15 cellular contexts compared by ENCODE assay signal in the genomic region with DNA sequence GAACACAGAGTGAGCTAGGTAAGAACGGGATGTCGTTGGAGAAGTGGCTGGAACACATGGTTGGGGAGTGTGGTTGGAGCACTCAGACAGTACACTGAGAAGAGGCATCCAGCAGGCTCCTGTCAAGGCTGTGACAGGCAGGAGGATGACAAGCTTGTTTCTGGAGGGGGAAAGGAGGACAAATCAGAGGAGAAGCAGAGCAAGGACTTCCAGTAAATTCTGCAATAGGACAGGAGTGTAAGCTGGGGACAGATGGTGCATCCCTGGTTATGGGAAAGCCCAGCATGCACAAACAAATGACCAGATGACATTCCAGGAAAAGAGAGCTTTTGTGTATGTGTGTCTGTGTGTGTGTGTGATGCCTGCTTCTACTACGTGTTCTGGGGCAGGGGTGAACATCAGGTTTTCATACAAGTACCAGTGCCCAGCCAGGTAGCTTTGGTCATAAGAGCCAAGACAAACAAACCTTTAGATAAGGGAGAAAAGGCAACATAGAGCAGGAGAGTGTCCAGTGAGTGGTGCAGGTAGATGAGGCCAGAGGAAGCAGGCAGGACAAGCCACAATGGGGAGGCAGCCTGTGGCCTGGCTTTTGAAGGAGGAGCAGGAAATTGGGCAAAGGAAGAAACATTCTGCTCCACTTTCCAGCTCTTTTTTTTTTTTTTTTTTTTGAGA. TPM values are rescaled to one million over a fixed set of nuclear protein-coding genes. Genes with fewer than 3 reads are reported as not detected.
DNase-seq lines count a peak whose midpoint lies in the region; ATAC-seq and TF ChIP-seq lines count a peak whose summit lies in the region.
"Had no signal": no experiment of that assay in that cellular context is flagged by ENCODE, and none has a peak within 500 bp of the region (broad histone marks: within the 10 kb centered on the region; RNA-seq: fewer than 3 reads in every experiment).

No MANE protein-coding gene starts in this region.

- H3K9me3 Mint-ChIP-seq in activated CD8-positive, alpha-beta memory T cell treated with anti-CD3 and anti-CD28 coated beads, Interleukin-2, amount 10 ng/mL, durations not matched to agents 7 days and 5 days (ENCODE audit: low read depth) = peaks cover 2% of the 10 kb centered on the region

- no peaks in the 10 kb centered on the region for H3K9me2 ChIP-seq in MM.1S (replicated peaks; ENCODE audit: insufficient read depth, low read length)

- peaks cover 21% of the 10 kb centered on the region for H3K79me1 ChIP-seq in trophoblast cell (ENCODE audit: low read length)

- no peaks in the 10 kb centered on the region for H3K36me3 Mint-ChIP-seq in activated CD8-positive, alpha-beta memory T cell treated with anti-CD3 and anti-CD28 coated beads, Interleukin-2, amount 10 ng/mL, durations not matched to agents 7 days and 5 days
- H3K36me3 Mint-ChIP-seq: IgD-negative memory B cell had no signal

- H4K8ac ChIP-seq in trophoblast cell (ENCODE audit: low read depth, low read length) = peak overlapping the region; percentile 36

- H3K9me3 ChIP-seq in trophoblast cell (ENCODE audit: insufficient read depth, low read depth, low read length) (peaks cover 3% of the 10 kb centered on the region), MM.1S (replicated peaks; ENCODE audit: insufficient read depth, low read length) (no peaks in the 10 kb centered on the region)

- no peaks in the 10 kb centered on the region for H3K4me1 Mint-ChIP-seq in activated CD8-positive, alpha-beta memory T cell treated with anti-CD3 and anti-CD28 coated beads, Interleukin-2, amount 10 ng/mL, durations not matched to agents 7 days and 5 days
- H3K4me1 Mint-ChIP-seq: CD8-positive, alpha-beta memory T cell had no signal

- H3K79me2 ChIP-seq in trophoblast cell (ENCODE audit: control insufficient read depth, insufficient read depth, low read length, poor library complexity) (no peaks in the 10 kb centered on the region), MM.1S (ENCODE audit: low read length) (no peaks in the 10 kb centered on the region)

- peak overlapping the region; percentile 27 for H3K14ac ChIP-seq in trophoblast cell (ENCODE audit: low read length)

- no peak overlapping the region for H4K12ac ChIP-seq in trophoblast cell (ENCODE audit: low read depth, low read length)

- H2BK120ac ChIP-seq in trophoblast cell (ENCODE audit: insufficient read depth, low read length, poor library complexity) = peak overlapping the region; percentile 57

- H3K36me3 ChIP-seq in trophoblast cell (ENCODE audit: control insufficient read depth in 1 of 2, insufficient read depth in 2 of 2, low read length in 2 of 2) (no peaks in the 10 kb centered on the region), MM.1S (replicated peaks; ENCODE audit: insufficient read depth, low read length) (no peaks in the 10 kb centered on the region)
- H3K36me3 ChIP-seq: BLaER1 had no signal

- H3F3A ChIP-seq in MM.1S (ENCODE audit: insufficient read depth, low read length) = no peaks in the 10 kb centered on the region

- ATAC-seq in activated CD8-positive, alpha-beta memory T cell treated with anti-CD3 and anti-CD28 coated beads, Interleukin-2, amount 10 ng/mL, durations not matched to agents 7 days and 5 days = no peak

- H3K4me3 ChIP-seq in LNCaP clone FGC (ENCODE audit: low read depth, low read length) (no peak overlapping the region), trophoblast cell (ENCODE audit: low read depth, low read length) (no peak overlapping the region), MM.1S (ENCODE audit: low read length) (no peak overlapping the region)
- H3K4me3 ChIP-seq: BLaER1 had no signal

- no peak overlapping the region for H3K4me3 Mint-ChIP-seq in activated CD8-positive, alpha-beta memory T cell treated with anti-CD3 and anti-CD28 coated beads, Interleukin-2, amount 10 ng/mL, durations not matched to agents 7 days and 5 days
- H3K4me3 Mint-ChIP-seq: CD8-positive, alpha-beta memory T cell; IgD-negative memory B cell had no signal

- in situ Hi-C loops in G401 (cut with HindIII; ENCODE audit: low sequenced_read_pairs) = no loop called here

- peak overlapping the region; percentile 79 for H4K91ac ChIP-seq in trophoblast cell (ENCODE audit: low read depth, low read length)

- no peak overlapping the region for H3K9ac ChIP-seq in trophoblast cell (ENCODE audit: low read length)
- H3K9ac ChIP-seq in MM.1S (ENCODE audit: low read length) = no peak overlapping the region
- H3K9ac ChIP-seq: BLaER1 had no signal

- DNase-seq in G401 (ENCODE audit: low spot score) = peak; percentile 92
- peak; percentile 66 for DNase-seq in LNCaP clone FGC (ENCODE audit: low read depth)
- DNase-seq in cerebellar nuclear complex (lab: John Stamatoyannopoulos, UW) = peak; percentile 24 to 55
- DNase-seq in trophoblast cell = no peak
- no peak for DNase-seq in MM.1S
- DNase-seq in activated CD4-positive, alpha-beta T cell treated with anti-CD3 and anti-CD28 coated beads, Interleukin-2, amount 50 U/mL, for 48 hours = no peak
- no peak for DNase-seq in activated CD8-positive, alpha-beta memory T cell treated with anti-CD3 and anti-CD28 coated beads, Interleukin-2, amount 10 ng/mL, durations not matched to agents 7 days and 5 days
- DNase-seq: CD8-positive, alpha-beta memory T cell; HCEC 1CT; NCI-H1436; SIG-M5 had no signal

- no peak for TF ChIP-seq CTCF in LNCaP clone FGC (IDR thresholded peaks at IDR 0.05; ENCODE audit: control insufficient read depth, extremely low read depth, insufficient read depth)
- TF ChIP-seq CTCF in MM.1S (IDR thresholded peaks at IDR 0.05; ENCODE audit: low read length) = no peak

- H3K4me1 ChIP-seq in trophoblast cell (ENCODE audit: control insufficient read depth in 1 of 2, insufficient read depth in 2 of 2, low read length in 2 of 2) (peaks cover 18 to 29% of the 10 kb centered on the region in 2 experiments), MM.1S (ENCODE audit: low read length) (no peaks in the 10 kb centered on the region)

- H2AK5ac ChIP-seq in trophoblast cell (ENCODE audit: low read length) = peak overlapping the region; percentile 58

- no peaks in the 10 kb centered on the region for H3K27me3 Mint-ChIP-seq in activated CD8-positive, alpha-beta memory T cell treated with anti-CD3 and anti-CD28 coated beads, Interleukin-2, amount 10 ng/mL, durations not matched to agents 7 days and 5 days

- H4K20me1 ChIP-seq in MM.1S (ENCODE audit: insufficient read depth, low read length) = no peaks in the 10 kb centered on the region
- H4K20me1 ChIP-seq: BLaER1 had no signal

- H3K27ac Mint-ChIP-seq in activated CD8-positive, alpha-beta memory T cell treated with anti-CD3 and anti-CD28 coated beads, Interleukin-2, amount 10 ng/mL, durations not matched to agents 7 days and 5 days = no peak overlapping the region
- H3K27ac Mint-ChIP-seq: IgD-negative memory B cell had no signal

- H2BK5ac ChIP-seq in trophoblast cell (ENCODE audit: low read depth, low read length, poor library complexity) = peak overlapping the region; percentile 91

- H3K4me2 ChIP-seq in trophoblast cell (ENCODE audit: low read length) (no peak overlapping the region), MM.1S (ENCODE audit: low read depth, low read length) (no peak overlapping the region)
- H3K4me2 ChIP-seq: BLaER1 had no signal

- CTCF ChIA-PET in activated CD8-positive, alpha-beta memory T cell treated with anti-CD3 and anti-CD28 coated beads, Interleukin-2, amount 10 ng/mL, durations not matched to agents 7 days and 5 days (lab: Charles Lee) = no interaction called here

- WGBS in trophoblast cell (ENCODE audit: extremely low coverage, insufficient coverage, insufficient read length) = no CpG with 5 or more reads among the region's 3 CpGs

- H2AFZ ChIP-seq in trophoblast cell (ENCODE audit: insufficient read depth, low read length, poor library complexity) = no peak overlapping the region
- no peak overlapping the region for H2AFZ ChIP-seq in MM.1S (ENCODE audit: low read length)

- H3K23ac ChIP-seq in trophoblast cell (ENCODE audit: low read length) = no peak overlapping the region

- H3K4ac ChIP-seq in trophoblast cell (ENCODE audit: low read depth, low read length) = no peak overlapping the region

- no peak overlapping the region for H3K18ac ChIP-seq in trophoblast cell (ENCODE audit: low read length)

- H3K27ac ChIP-seq in trophoblast cell (ENCODE audit: low read depth, low read length) (peak overlapping the region; percentile 75), MM.1S (ENCODE audit: low read length) (no peak overlapping the region)
- H3K27ac ChIP-seq: BLaER1 had no signal

- H2BK12ac ChIP-seq in trophoblast cell (ENCODE audit: low read length) = peak overlapping the region; percentile 81

- H3K27me3 ChIP-seq in trophoblast cell (ENCODE audit: insufficient read depth, low read length) (no peaks in the 10 kb centered on the region), MM.1S (replicated peaks; ENCODE audit: insufficient read depth, low read length) (no peaks in the 10 kb centered on the region)
- H3K27me3 ChIP-seq: BLaER1 had no signal

RNA-seq across cellular contexts. Expression of a gene that starts 32.1 kb away (rescaled TPM):
- not detected in 2 replicates for total RNA-seq in G401 (2014; rRNA removed; shearing (Covaris generic))
- polyA plus RNA-seq in trophoblast cell (2013) = 3.1 and 3.3 TPM in 2 replicates
- total RNA-seq in activated CD8-positive, alpha-beta memory T cell treated with anti-CD3 and anti-CD28 coated beads, Interleukin-2, amount 10 ng/mL, durations not matched to agents 7 days and 5 days = not detected
- total RNA-seq: CD8-positive, alpha-beta memory T cell; OCI-LY7; RPMI7951 had no signal
- polyA plus RNA-seq: CD8-positive, alpha-beta memory T cell; IgD-negative memory B cell had no signal

Comparison
In these comparisons a context has a peak if more than half of its experiments do, and no peak if none do; other contexts are left out.
1. DNase-seq: peak in G401 (single experiment), LNCaP clone FGC (single experiment) and cerebellar nuclear complex (2 of 2); none in trophoblast cell (0 of 2), MM.1S (single experiment), activated CD4-positive, alpha-beta T cell treated with anti-CD3 and anti-CD28 coated beads, Interleukin-2, amount 50 U/mL, for 48 hours (0 of 2) and activated CD8-positive, alpha-beta memory T cell treated with anti-CD3 and anti-CD28 coated beads, Interleukin-2, amount 10 ng/mL, durations not matched to agents 7 days and 5 days (single experiment).